In the genomic region with DNA sequence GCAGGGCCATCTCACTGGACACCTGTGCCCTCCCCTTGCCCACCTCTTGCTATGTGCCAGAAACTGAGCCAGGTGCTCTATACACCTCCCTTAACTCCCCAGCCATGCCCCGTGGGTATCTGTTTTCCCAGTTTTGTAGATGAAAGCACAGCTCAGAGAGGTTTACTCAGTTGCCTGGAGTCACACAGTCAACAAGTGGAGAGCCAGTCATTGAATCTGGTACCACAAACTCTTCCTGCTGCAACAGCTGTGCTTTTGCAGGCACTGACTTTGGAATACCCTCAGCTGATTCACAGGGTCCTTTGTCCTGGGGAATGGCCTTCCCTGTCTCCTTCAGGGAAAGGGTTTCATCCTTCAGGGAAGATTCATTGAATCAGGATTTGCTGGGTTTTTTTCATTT, we compare ENCODE assay signal across 20 cellular contexts. TPM values are rescaled to one million over a fixed set of nuclear protein-coding genes. Genes with fewer than 3 reads are reported as not detected.
"Had no signal": no experiment of that assay in that cellular context is flagged by ENCODE, and none has a peak within 500 bp of the region (broad histone marks: within the 10 kb centered on the region; RNA-seq: fewer than 3 reads in every experiment).

No MANE protein-coding gene starts in this region.

- H3K4me3 Mint-ChIP-seq: activated naive CD8-positive, alpha-beta T cell treated with anti-CD3 and anti-CD28 coated beads for 36 hours; mesothelial cell of epicardium had no signal

- H3K36me3 Mint-ChIP-seq: activated naive CD8-positive, alpha-beta T cell treated with anti-CD3 and anti-CD28 coated beads for 36 hours; mesothelial cell of epicardium had no signal

- H3K9me3 ChIP-seq: gastroesophageal sphincter, heart left ventricle, left lung, neutrophil, tibial nerve had no signal

- H3K4me1 ChIP-seq: gastroesophageal sphincter, heart left ventricle, left lung, tibial nerve had no signal

- H3K27ac ChIP-seq: gastroesophageal sphincter, heart left ventricle, left lung, neutrophil, tibial nerve had no signal

- H3K4me1 Mint-ChIP-seq: mesothelial cell of epicardium had no signal

- DNase-seq: activated CD4-positive, alpha-beta T cell treated with anti-CD3 and anti-CD28 coated beads, Interleukin-2, amount 50 U/mL, for 48 hours; activated gamma-delta T cell treated with Interleukin-2 at 50 U/mL for 16 hours; activated naive CD8-positive, alpha-beta T cell treated with anti-CD3 and anti-CD28 coated beads for 36 hours; amniotic stem cell; effector CD4-positive, alpha-beta T cell; heart left ventricle; left lung; posterior cingulate gyrus; stimulated activated CD4-positive, alpha-beta T cell treated with anti-CD3 and anti-CD28 coated beads, Interleukin-12 subunit alpha, Interleukin-12 subunit beta, amount 100 ng/mL, for 4 hours; stimulated activated CD4-positive, alpha-beta T cell treated with anti-CD3 and anti-CD28 coated beads, Interleukin-1b, Interleukin-23, amount 100 ng/mL, for 48 hours; stimulated activated naive CD4-positive, alpha-beta T cell treated with Interleukin-2 at 50 U/mL for 16 hours; substantia nigra had no signal

- H3K4me3 ChIP-seq: gastroesophageal sphincter, heart left ventricle, left lung, tibial nerve had no signal

- ATAC-seq: esophagus mucosa, gastroesophageal sphincter, heart left ventricle, left lung had no signal

- H3K9me3 Mint-ChIP-seq: activated naive CD8-positive, alpha-beta T cell treated with anti-CD3 and anti-CD28 coated beads for 36 hours; mesothelial cell of epicardium had no signal

- H3K36me3 ChIP-seq: gastroesophageal sphincter, heart left ventricle, left lung, neutrophil, tibial nerve had no signal

- H3K27ac Mint-ChIP-seq: activated naive CD8-positive, alpha-beta T cell treated with anti-CD3 and anti-CD28 coated beads for 36 hours; mesothelial cell of epicardium had no signal

RNA-seq across cellular contexts. Expression of a gene that starts 22.1 kb away (rescaled TPM):
- total RNA-seq: activated naive CD8-positive, alpha-beta T cell treated with anti-CD3 and anti-CD28 coated beads for 36 hours; esophagus mucosa; gastroesophageal sphincter; heart left ventricle; kidney epithelial cell; left lung; lung microvascular endothelial cell; mesothelial cell of epicardium; renal cortical epithelial cell; tibial nerve had no signal
- polyA plus RNA-seq: heart left ventricle had no signal
